Comparison of ENCODE assay signal across 8 cellular contexts in genomic region chr3:51391566-51392300, GRCh38. TPM values are rescaled to one million over a fixed set of nuclear protein-coding genes. Genes with fewer than 3 reads are reported as not detected.
DNase-seq lines count a peak whose midpoint lies in the region; ATAC-seq, FAIRE-seq and TF ChIP-seq lines count a peak whose summit lies in the region.

No MANE protein-coding gene starts in this region.

- H3K4me3 ChIP-seq in SU-DHL-6 (ENCODE audit: insufficient read depth, low read length, poor library complexity, severe bottlenecking) (peak overlapping the region; percentile 67), GM12878 (peak overlapping the region; percentile 83), iPS-18c (ENCODE audit: insufficient read depth, low read depth, low read length) (peak overlapping the region; percentile 77), smooth muscle cell (peak overlapping the region; percentile 81)

- H3K4me2 ChIP-seq in SU-DHL-6 (ENCODE audit: low read depth, low read length, poor library complexity, severe bottlenecking): peak overlapping the region; percentile 60
- peak overlapping the region; percentile 86 for H3K4me2 ChIP-seq in GM12878 (ENCODE audit: control insufficient read depth, insufficient read depth)
- peak overlapping the region; percentile 97 for H3K4me2 ChIP-seq in smooth muscle cell

- no peaks in the 10 kb centered on the region; the same call in 1 of the 2 replicates for H4K20me1 ChIP-seq in SU-DHL-6 (ENCODE audit: low read depth, low read length)
- peaks cover 15% of the 10 kb centered on the region; the same call in 1 of the 2 replicates for H4K20me1 ChIP-seq in GM12878 (ENCODE audit: control insufficient read depth, insufficient read depth)
- peaks cover 79% of the 10 kb centered on the region for H4K20me1 ChIP-seq in smooth muscle cell (ENCODE audit: low read depth)

- TF ChIP-seq RAD21 in GM12878 (IDR thresholded peaks at IDR 0.05; ENCODE audit: insufficient read depth, low read depth, low read length): no peak

- no peak for TF ChIP-seq EP300 in GM12878 (IDR thresholded peaks at IDR 0.05; ENCODE audit: borderline replicate concordance in 1 of 2, control insufficient read depth in 1 of 2, low read depth in 2 of 2, low read length in 2 of 2)

- POLR2A ChIA-PET in GM12878 (lab: Charles Lee): interaction anchor here (0.6 kb wide), 1 partner anchor 16 kb away, joined by 3 read pairs; no protein-coding TSS in a partner anchor

- peak; percentile 17 for ATAC-seq in GM18511 (IDR thresholded peaks at IDR 0.05; ENCODE audit: unreplicated experiment)
- ATAC-seq in HG02840 (IDR thresholded peaks at IDR 0.05; ENCODE audit: low FRiP score, unreplicated experiment): peak; percentile 14
- peak; percentile 9; the same call in 2 of the 3 replicates for ATAC-seq in GM12878

- 1% methylated on average over 68 of the region's 109 CpGs for WGBS in GM12878 (ENCODE audit: insufficient coverage, insufficient replicate concordance, low lambda C conversion rate, missing lambda C conversion rate)
- WGBS in smooth muscle cell (ENCODE audit: low lambda C conversion rate): 5% methylated on average over 53 of the region's 109 CpGs

- no peaks in the 10 kb centered on the region for H3K9me2 ChIP-seq in SU-DHL-6 (replicated peaks; ENCODE audit: insufficient read depth, low read length)

- H3K9ac ChIP-seq in SU-DHL-6 (ENCODE audit: low read length) (peak overlapping the region; percentile 75), GM12878 (ENCODE audit: control insufficient read depth, insufficient read depth, low read length) (peak overlapping the region; percentile 84), smooth muscle cell (ENCODE audit: low read depth) (peak overlapping the region; percentile 97)

- H2AFZ ChIP-seq in SU-DHL-6 (ENCODE audit: low read depth, low read length, severe bottlenecking): no peak overlapping the region
- H2AFZ ChIP-seq in GM12878 (ENCODE audit: control insufficient read depth, low read depth, low read length): peak overlapping the region; percentile 48
- no peak overlapping the region for H2AFZ ChIP-seq in smooth muscle cell (ENCODE audit: low read depth)

- H3K9me3 ChIP-seq in SU-DHL-6 (ENCODE audit: insufficient read depth, low read length) (no peaks in the 10 kb centered on the region), GM12878 (replicated peaks; ENCODE audit: control insufficient read depth, insufficient read depth, low read length) (no peaks in the 10 kb centered on the region), iPS-18c (ENCODE audit: control insufficient read depth, insufficient read depth, low read length) (peaks cover 2% of the 10 kb centered on the region), smooth muscle cell (replicated peaks; ENCODE audit: low read depth) (no peaks in the 10 kb centered on the region)

- TF ChIP-seq CTCF in SU-DHL-6 (IDR thresholded peaks at IDR 0.05; ENCODE audit: insufficient read depth, low read length, poor library complexity, severe bottlenecking) (no peak), GM12878 (IDR thresholded peaks at IDR 0.05 in 2 of 3, conservative IDR thresholded peaks at IDR 0.05 in 1 of 3; ENCODE audit: control insufficient read depth in 2 of 3, extremely low read depth in 1 of 3, insufficient read depth in 1 of 3, low read depth in 3 of 3, low read length in 3 of 3) (no peak), smooth muscle cell (IDR thresholded peaks at IDR 0.05; ENCODE audit: borderline replicate concordance, insufficient read depth, poor library complexity, severe bottlenecking) (no peak)

- intact Hi-C loops in GM12878 (cut with micrococcal nuclease; ENCODE audit: unreplicated experiment): loop anchor here (1.0 to 5.0 kb wide), 3 partner anchors 106 to 406 kb away; no protein-coding TSS in a partner anchor

- RAD21 ChIA-PET in GM12878 (lab: Charles Lee; ENCODE audit: unreplicated experiment): interaction anchor here (1.1 kb wide), 1 partner anchor 108 kb away, joined by 8 read pairs; the partner anchor contains the start of gene DCAF1

- FAIRE-seq in GM12878 (lab: Jason Lieb, UNC): no peak

- H3F3A ChIP-seq in SU-DHL-6 (ENCODE audit: insufficient read depth) (peaks cover 46% of the 10 kb centered on the region), smooth muscle cell (ENCODE audit: low read depth) (peaks cover 65% of the 10 kb centered on the region)

- H3K27me3 ChIP-seq in SU-DHL-6 (ENCODE audit: low read length) (no peaks in the 10 kb centered on the region), GM12878 (replicated peaks in 1 of 2; ENCODE audit: control insufficient read depth in 2 of 2, insufficient read depth in 2 of 2, low read length in 1 of 2) (no peaks in the 10 kb centered on the region), smooth muscle cell (ENCODE audit: low read depth) (no peaks in the 10 kb centered on the region)

- H3K79me2 ChIP-seq in SU-DHL-6 (ENCODE audit: insufficient read depth, low read length) (peaks cover 54% of the 10 kb centered on the region), GM12878 (ENCODE audit: control insufficient read depth, insufficient read depth, low read length) (peaks cover 55% of the 10 kb centered on the region), smooth muscle cell (ENCODE audit: low read depth) (peaks cover 55% of the 10 kb centered on the region)

- DNase-seq in GM12878 (ENCODE audit: low read depth, low spot score) (no peak), smooth muscle cell (lab: John Stamatoyannopoulos, UW; ENCODE audit: unreplicated experiment) (no peak), NCI-H510A treated with DMSO at 0.1 percent for 48 hours (lab: John Stamatoyannopoulos, UW) (no peak), medulla oblongata (ENCODE audit: extremely low spot score) (no peak)

- in situ Hi-C loops in GM12878 (cut with MboI): loop anchor here (10.0 kb wide), 1 partner anchor 1057 kb away; no protein-coding TSS in a partner anchor

- H3K4me1 ChIP-seq in GM12878 (ENCODE audit: control insufficient read depth, insufficient read depth, low read length) (peaks cover 25% of the 10 kb centered on the region), smooth muscle cell (ENCODE audit: low read depth) (peaks cover 40% of the 10 kb centered on the region)

- peak; percentile 73 for TF ChIP-seq POLR2A in GM12878 (IDR thresholded peaks at IDR 0.05; ENCODE audit: low read depth, low read length)

- H3K27ac ChIP-seq in SU-DHL-6 (ENCODE audit: low read depth, low read length) (peak overlapping the region; percentile 58; the same call in 1 of the 2 replicates), GM12878 (ENCODE audit: control insufficient read depth, insufficient read depth) (peak overlapping the region; percentile 73), smooth muscle cell (ENCODE audit: low read depth) (peak overlapping the region; percentile 97)

- CTCF ChIA-PET in GM12878 (lab: Yijun Ruan, JAX): interaction anchor here (1.2 to 3.5 kb wide), 3 partner anchors 43 to 282 kb away, joined by 4 to 25 read pairs (median 8); no protein-coding TSS in a partner anchor

- no TSS peak for BruUV-seq in GM12878 (replicated peaks; lab: Mats Ljungman, UMichigan)

- SMC1A ChIA-PET in GM12878 (lab: Charles Lee; ENCODE audit: uncharacterized antibody, unreplicated experiment): no interaction called here

- H3K36me3 ChIP-seq in SU-DHL-6 (ENCODE audit: low read length): no peaks in the 10 kb centered on the region; the same call in 1 of the 2 replicates
- H3K36me3 ChIP-seq in GM12878 (ENCODE audit: control insufficient read depth in 2 of 2, insufficient read depth in 2 of 2, low read length in 1 of 2): peaks cover 19 to 36% of the 10 kb centered on the region in 2 experiments
- H3K36me3 ChIP-seq in smooth muscle cell (ENCODE audit: low read depth): no peaks in the 10 kb centered on the region

TF ChIP-seq in GM12878, 131 proteins besides CTCF, POLR2A, EP300 and RAD21 (continues in another document):
- no peak for TF ChIP-seq CEBPB (IDR thresholded peaks at IDR 0.05; ENCODE audit: borderline replicate concordance in 1 of 2, low read depth in 2 of 2, low read length in 2 of 2)

RNA-seq across cellular contexts. Expression of gene RBM15B, which starts 0.6 kb away (rescaled TPM):
- total RNA-seq in GM12878 (2013; cell fraction: nucleolus; rRNA removed): 8.5 and 10.2 TPM in 2 replicates
- total RNA-seq in GM12878 (2014; rRNA removed) (23.1 and 26.1 TPM in 2 replicates), GM12878 (2014; rRNA removed; fragmentation: Illumina TruSeq; extraction: Trizol) (17.8 and 19.9 TPM in 2 replicates), GM12878 (2021) (34.5 and 34.8 TPM in 2 replicates), smooth muscle cell (18.9 and 21.7 TPM in 2 replicates)
- polyA plus RNA-seq in GM12878 (2011; ENCODE audit: low read depth): 8.1 TPM
- polyA plus RNA-seq in GM12878 (2011; rRNA removed) (5.1 and 6.1 TPM in 2 replicates), GM12878 (2014; fragmentation: Illumina TruSeq; extraction: Trizol) (12.5 and 21.2 TPM in 2 replicates), GM12878 (2014; fragmentation: Nextera tagmentation; extraction: Ambion mirVana) (1 to 10 TPM; 2.4 to 3.0 TPM), GM12878 (2014; rRNA removed) (22.9 and 23.6 TPM in 2 replicates), GM12878 (2016; fragmentation: Nextera tagmentation; extraction: Ambion mirVana) (10 to 100 TPM in 1 of 2 experiments, 1 to 10 TPM in 1; 3.5 to 18.3 TPM), smooth muscle cell (32.3 and 38.0 TPM in 2 replicates)
- 7.8 and 9.8 TPM in 2 replicates for polyA plus RNA-seq in GM12878 (2011; cell fraction: cytosol; rRNA removed)
- polyA plus RNA-seq in GM12878 (2011; cell fraction: nucleus; rRNA removed): 7.2 and 8.5 TPM in 2 replicates
- polyA plus RNA-seq in GM12878 (2012): 11.3 and 18.0 TPM in 2 replicates
- polyA minus RNA-seq in GM12878 (2011; rRNA and poly(A)+ RNA removed): 9.5 and 14.5 TPM in 2 replicates
- polyA minus RNA-seq in GM12878 (2011; cell fraction: cytosol; rRNA and poly(A)+ RNA removed): 4.8 and 6.3 TPM in 2 replicates
- 11.7 and 18.3 TPM in 2 replicates for polyA minus RNA-seq in GM12878 (2011; cell fraction: nucleus; rRNA and poly(A)+ RNA removed)

RNA-seq across cellular contexts. Expression of gene MANF, which starts 6.6 kb away (rescaled TPM):
- 15.9 and 16.2 TPM in 2 replicates for total RNA-seq in GM12878 (2013; cell fraction: nucleolus; rRNA removed)
- 73.4 and 81.6 TPM in 2 replicates for total RNA-seq in GM12878 (2014; rRNA removed)
- 84.6 and 100 TPM in 2 replicates for total RNA-seq in GM12878 (2014; rRNA removed; fragmentation: Illumina TruSeq; extraction: Trizol)
- total RNA-seq in GM12878 (2021): 79.7 and 81.5 TPM in 2 replicates
- polyA plus RNA-seq in GM12878 (2011; ENCODE audit: low read depth): 50.6 TPM
- 65.7 and 85.1 TPM in 2 replicates for polyA plus RNA-seq in GM12878 (2011; rRNA removed)
- polyA plus RNA-seq in GM12878 (2011; cell fraction: cytosol; rRNA removed): 37.5 and 55.0 TPM in 2 replicates
- polyA plus RNA-seq in GM12878 (2011; cell fraction: nucleus; rRNA removed): 18.1 and 19.3 TPM in 2 replicates
- polyA plus RNA-seq in GM12878 (2012): 109 TPM in 2 replicates
- polyA plus RNA-seq in GM12878 (2014; fragmentation: Illumina TruSeq; extraction: Trizol): 120 and 125 TPM in 2 replicates
- 10 to 100 TPM; 22.0 to 68.0 TPM for polyA plus RNA-seq in GM12878 (2014; fragmentation: Nextera tagmentation; extraction: Ambion mirVana)
- 84.3 and 88.6 TPM in 2 replicates for polyA plus RNA-seq in GM12878 (2014; rRNA removed)
- polyA plus RNA-seq in GM12878 (2016; fragmentation: Nextera tagmentation; extraction: Ambion mirVana): 100 to 1,000 TPM in 1 of 2 experiments, 10 to 100 TPM in 1; 95.1 to 103 TPM
- polyA minus RNA-seq in GM12878 (2011; rRNA and poly(A)+ RNA removed): 13.5 and 13.7 TPM in 2 replicates
- polyA minus RNA-seq in GM12878 (2011; cell fraction: cytosol; rRNA and poly(A)+ RNA removed): 12.0 and 16.9 TPM in 2 replicates
- 5.6 and 11.7 TPM in 2 replicates for polyA minus RNA-seq in GM12878 (2011; cell fraction: nucleus; rRNA and poly(A)+ RNA removed)
- 137 and 191 TPM in 2 replicates for total RNA-seq in smooth muscle cell
- polyA plus RNA-seq in smooth muscle cell: 135 and 140 TPM in 2 replicates
